ENCODE assay signal across 19 cellular contexts in genomic region chr3:139113766-139114165, GRCh38.
DNase-seq lines count a peak whose midpoint lies in the region; ATAC-seq and TF ChIP-seq lines count a peak whose summit lies in the region.
"Had no signal": no experiment of that assay in that cellular context is flagged by ENCODE, and none has a peak within 500 bp of the region (broad histone marks: within the 10 kb centered on the region; RNA-seq: fewer than 3 reads in every experiment).

No MANE protein-coding gene starts in this region.

- peak; percentile 57 for ATAC-seq in activated T-helper 17 cell treated with anti-CD3 and anti-CD28 coated beads, Interleukin-2, amount 50 U/mL, for 72 hours (replicated peaks)

- DNase-seq in DMS 273 (lab: John Stamatoyannopoulos, UW; ENCODE audit: unreplicated experiment) (peak; percentile 52), DMS 273 treated with DMSO at 0.1 percent for 48 hours (lab: John Stamatoyannopoulos, UW) (no peak), left kidney (ENCODE audit: low read depth, low spot score) (peak; percentile 54), DMS53 treated with DMSO at 0.1 percent for 48 hours (lab: John Stamatoyannopoulos, UW; ENCODE audit: unreplicated experiment) (no peak), NCI-H345 treated with DMSO at 0.1 percent for 48 hours (lab: John Stamatoyannopoulos, UW; ENCODE audit: unreplicated experiment) (no peak), iPS-NIHi7 (ENCODE audit: extremely low spot score) (no peak)
- DNase-seq: 8988T, activated T-cell treated with anti-CD3 and anti-CD28 coated beads for 4 hours, BE2C, KG1, NCI-H1092 treated with DMSO at 0.1 percent for 48 hours, NCI-H2171, Peyer's patch, posterior cingulate gyrus, T1000 had no signal

- peaks cover 8% of the 10 kb centered on the region for H3K27me3 Mint-ChIP-seq in activated T-helper 17 cell treated with anti-CD3 and anti-CD28 coated beads, Interleukin-2, amount 50 U/mL, for 72 hours

- no peaks in the 10 kb centered on the region for H3K36me3 Mint-ChIP-seq in activated T-helper 17 cell treated with anti-CD3 and anti-CD28 coated beads, Interleukin-2, amount 50 U/mL, for 72 hours (ENCODE audit: low read depth)
- H3K36me3 Mint-ChIP-seq: activated naive CD8-positive, alpha-beta T cell; naive thymus-derived CD4-positive, alpha-beta T cell had no signal

- H3K27ac Mint-ChIP-seq in activated T-helper 17 cell treated with anti-CD3 and anti-CD28 coated beads, Interleukin-2, amount 50 U/mL, for 72 hours, result no peak overlapping the region
- H3K27ac Mint-ChIP-seq: activated naive CD8-positive, alpha-beta T cell; naive thymus-derived CD4-positive, alpha-beta T cell had no signal

- peak; percentile 6 for TF ChIP-seq CTCF in GM12873 (IDR thresholded peaks at IDR 0.05; ENCODE audit: insufficient read depth, low read depth, low read length, missing control alignments)

- no peak overlapping the region for H3K4me3 Mint-ChIP-seq in activated T-helper 17 cell treated with anti-CD3 and anti-CD28 coated beads, Interleukin-2, amount 50 U/mL, for 72 hours
- H3K4me3 Mint-ChIP-seq: activated naive CD8-positive, alpha-beta T cell; naive thymus-derived CD4-positive, alpha-beta T cell had no signal

- peaks cover 8% of the 10 kb centered on the region for H3K4me1 Mint-ChIP-seq in activated T-helper 17 cell treated with anti-CD3 and anti-CD28 coated beads, Interleukin-2, amount 50 U/mL, for 72 hours

- H3K9me3 Mint-ChIP-seq in activated T-helper 17 cell treated with anti-CD3 and anti-CD28 coated beads, Interleukin-2, amount 50 U/mL, for 72 hours, result no peaks in the 10 kb centered on the region
- H3K9me3 Mint-ChIP-seq: naive thymus-derived CD4-positive, alpha-beta T cell had no signal

Comparison
In these comparisons a context has a peak if more than half of its experiments do, and no peak if none do; other contexts are left out.
1. DNase-seq: peak in DMS 273 (single experiment) and left kidney (single experiment); none in DMS 273 treated with DMSO at 0.1 percent for 48 hours (single experiment), DMS53 treated with DMSO at 0.1 percent for 48 hours (single experiment), NCI-H345 treated with DMSO at 0.1 percent for 48 hours (single experiment) and iPS-NIHi7 (single experiment).